10 cellular contexts compared by ENCODE assay signal in the genomic region with DNA sequence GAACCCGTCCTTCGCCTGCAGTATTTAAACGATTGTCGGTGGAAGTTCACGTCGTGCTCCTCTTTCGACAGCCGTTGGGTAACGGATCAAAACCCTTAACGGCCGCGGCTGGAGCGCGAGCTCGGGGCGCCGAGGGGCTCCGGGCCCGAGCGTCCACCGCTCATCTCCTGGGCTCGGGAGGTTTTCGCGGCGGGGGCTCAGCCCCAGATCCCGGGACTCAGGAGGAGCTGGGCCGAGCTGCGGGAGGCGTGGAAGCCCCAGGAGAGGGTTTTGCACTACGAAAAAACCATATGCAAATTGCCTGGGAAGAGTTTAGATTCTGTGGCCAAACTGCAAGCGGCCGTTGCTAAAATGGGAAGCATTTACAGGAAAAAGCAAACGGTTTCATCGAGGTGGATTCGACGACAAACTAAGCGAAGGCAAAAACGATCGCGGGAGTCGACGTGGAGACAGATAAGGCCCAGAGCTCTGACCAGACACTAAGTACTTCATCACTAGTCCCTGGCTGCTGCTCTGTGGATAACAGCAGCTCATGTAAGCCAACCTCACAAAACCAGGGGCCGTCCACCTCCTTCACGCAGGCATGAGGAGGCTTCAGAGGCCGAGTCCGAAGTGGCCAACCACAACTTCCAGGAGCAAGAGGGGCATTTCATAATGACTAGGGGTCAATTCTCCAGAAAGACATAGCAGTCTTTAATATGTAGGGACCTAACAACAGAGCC.
DNase-seq lines count a peak whose midpoint lies in the region; ATAC-seq, FAIRE-seq and TF ChIP-seq lines count a peak whose summit lies in the region.
"Had no signal": no experiment of that assay in that cellular context is flagged by ENCODE, and none has a peak within 500 bp of the region (broad histone marks: within the 10 kb centered on the region; RNA-seq: fewer than 3 reads in every experiment).

No MANE protein-coding gene starts in this region.

- H3K27me3 ChIP-seq in H7 (ENCODE audit: control insufficient read depth, insufficient read depth, low read length) = peaks cover 6% of the 10 kb centered on the region; the same call in 1 of the 2 replicates
- peaks cover 18% of the 10 kb centered on the region for H3K27me3 ChIP-seq in keratinocyte (ENCODE audit: control insufficient read depth, extremely low read depth, insufficient read depth, low read length)
- peaks cover 5% of the 10 kb centered on the region for H3K27me3 ChIP-seq in skeletal muscle satellite cell (ENCODE audit: control insufficient read depth, insufficient read depth, low read length)
- H3K27me3 ChIP-seq: ovary had no signal

- H3K27ac ChIP-seq in coronary artery (no peak overlapping the region), keratinocyte (ENCODE audit: control insufficient read depth, insufficient read depth, low read length) (no peak overlapping the region), substantia nigra (ENCODE audit: low read depth, low read length, poor library complexity, severe bottlenecking) (no peak overlapping the region)
- H3K27ac ChIP-seq: ovary had no signal

- H3K79me2 ChIP-seq in keratinocyte (ENCODE audit: control insufficient read depth, insufficient read depth, low read length) = no peaks in the 10 kb centered on the region

- no peak for TF ChIP-seq POLR2A in GM18505 (IDR thresholded peaks at IDR 0.05; ENCODE audit: borderline replicate concordance, extremely low read depth, insufficient read depth, insufficient read length)

- ATAC-seq in GM18505 (IDR thresholded peaks at IDR 0.05; ENCODE audit: unreplicated experiment) (no peak), GM18909 (IDR thresholded peaks at IDR 0.05; ENCODE audit: poor library complexity, unreplicated experiment) (no peak)

- dilution Hi-C loops in keratinocyte (cut with MboI; ENCODE audit: extremely low pct_ligation_motif_present, low sequenced_read_pairs) = no loop called here

- no peaks in the 10 kb centered on the region for H4K20me1 ChIP-seq in keratinocyte (ENCODE audit: control insufficient read depth, extremely low read depth, insufficient read depth, low read length)

- no peak overlapping the region for H2AFZ ChIP-seq in keratinocyte (ENCODE audit: control insufficient read depth, low read length)

- DNase-seq in H7 (peak; percentile 81), coronary artery (ENCODE audit: low spot score) (no peak), keratinocyte (ENCODE audit: low read depth, low spot score) (no peak), substantia nigra (lab: John Stamatoyannopoulos, UW) (no peak), cerebellum (ENCODE audit: low spot score) (no peak)

- no peaks in the 10 kb centered on the region for H3K9me1 ChIP-seq in keratinocyte (ENCODE audit: control insufficient read depth, extremely low read depth, insufficient read depth, low read length)

- no peaks in the 10 kb centered on the region for H3K4me1 ChIP-seq in keratinocyte (ENCODE audit: control insufficient read depth, extremely low read depth, insufficient read depth, low read length)
- no peaks in the 10 kb centered on the region for H3K4me1 ChIP-seq in skeletal muscle satellite cell (ENCODE audit: control insufficient read depth, insufficient read depth, low read length)

- TF ChIP-seq CTCF in coronary artery (IDR thresholded peaks at IDR 0.05) (no peak), keratinocyte (optimal IDR thresholded peaks at IDR 0.05 in 1 of 3, IDR thresholded peaks at IDR 0.05 in 1 of 3, conservative IDR thresholded peaks at IDR 0.05 in 1 of 3; ENCODE audit: extremely low read depth in 1 of 3, insufficient read depth in 2 of 3, low read length in 3 of 3) (no peak)

- H3K9me3 ChIP-seq in keratinocyte (ENCODE audit: control insufficient read depth, low read depth, low read length) = no peaks in the 10 kb centered on the region
- no peaks in the 10 kb centered on the region for H3K9me3 ChIP-seq in skeletal muscle satellite cell (replicated peaks; ENCODE audit: low read length)
- H3K9me3 ChIP-seq: ovary had no signal

- H3K36me3 ChIP-seq in H7 (replicated peaks; ENCODE audit: control insufficient read depth, insufficient read depth, low read length) = no peaks in the 10 kb centered on the region
- H3K36me3 ChIP-seq in keratinocyte (ENCODE audit: control insufficient read depth in 2 of 2, extremely low read depth in 1 of 2, insufficient read depth in 2 of 2, low read length in 2 of 2) = no peaks in the 10 kb centered on the region
- H3K36me3 ChIP-seq in skeletal muscle satellite cell (ENCODE audit: insufficient read depth, low read length) = no peaks in the 10 kb centered on the region
- H3K36me3 ChIP-seq: ovary had no signal

- H3K4me3 ChIP-seq in H7 (ENCODE audit: insufficient read depth, low read depth, low read length) = peak overlapping the region; percentile 35
- peak overlapping the region; percentile 68 for H3K4me3 ChIP-seq in coronary artery
- peak overlapping the region in 1 of 3 experiments; percentile 39 for H3K4me3 ChIP-seq in keratinocyte (ENCODE audit: control insufficient read depth in 2 of 3, extremely low read depth in 1 of 3, insufficient read depth in 2 of 3, low read depth in 1 of 3, low read length in 3 of 3)
- H3K4me3 ChIP-seq in skeletal muscle satellite cell (ENCODE audit: low read length) = peak overlapping the region; percentile 62
- H3K4me3 ChIP-seq: ovary had no signal

- no peak overlapping the region for H3K9ac ChIP-seq in keratinocyte (ENCODE audit: control insufficient read depth, extremely low read depth, insufficient read depth, low read length)
- peak overlapping the region; percentile 40 for H3K9ac ChIP-seq in skeletal muscle satellite cell (ENCODE audit: low read depth, low read length)

- H3K4me2 ChIP-seq in keratinocyte (ENCODE audit: control insufficient read depth, extremely low read depth, insufficient read depth, low read depth, low read length) (peak overlapping the region; percentile 55), skeletal muscle satellite cell (ENCODE audit: low read length) (peak overlapping the region; percentile 79)

- FAIRE-seq in keratinocyte (lab: Jason Lieb, UNC) = no peak
- FAIRE-seq: urothelium cell line had no signal
